Comparison of ENCODE assay signal across 1 cellular context in genomic region chr11:16295592-16295991, GRCh38.
TF ChIP-seq lines count a peak whose summit lies in the region.

No MANE protein-coding gene starts in this region.

TF ChIP-seq in K562, 482 proteins besides CTCF, POLR2A, EP300 and RAD21 (continued from another document):
- no peak for TF ChIP-seq MTF1 (CRISPR knock-in tag; IDR thresholded peaks at IDR 0.05; ENCODE audit: borderline replicate concordance)
- TF ChIP-seq CBX2 (IDR thresholded peaks at IDR 0.05; ENCODE audit: insufficient read depth, low read length, poor library complexity, severe bottlenecking): no peak
- TF ChIP-seq E2F4 (CRISPR knock-in tag; IDR thresholded peaks at IDR 0.05; ENCODE audit: low read depth): no peak
- TF ChIP-seq ZNF668 (CRISPR knock-in tag; IDR thresholded peaks at IDR 0.05): no peak
- TF ChIP-seq DDX20 (tag; IDR thresholded peaks at IDR 0.05; ENCODE audit: low read depth): no peak
- TF ChIP-seq BHLHE40 (IDR thresholded peaks at IDR 0.05; ENCODE audit: low read length): no peak
- no peak for TF ChIP-seq PBX2 (CRISPR knock-in tag; IDR thresholded peaks at IDR 0.05; ENCODE audit: low read depth)
- 0 out of 2 replicates have a peak, but pooled peaks have one; percentile 14 for TF ChIP-seq PBX2 (tag; conservative IDR thresholded peaks at IDR 0.05; ENCODE audit: low read depth)
- TF ChIP-seq POLR2B (IDR thresholded peaks at IDR 0.05; ENCODE audit: low read depth, partially characterized antibody): no peak
- TF ChIP-seq SNAPC5 (CRISPR knock-in tag; IDR thresholded peaks at IDR 0.05): no peak
- TF ChIP-seq RERE (CRISPR knock-in tag; IDR thresholded peaks at IDR 0.05; ENCODE audit: borderline replicate concordance): no peak
- no peak for TF ChIP-seq ZNF75A (CRISPR knock-in tag; IDR thresholded peaks at IDR 0.05)
- TF ChIP-seq ZNF586 (CRISPR knock-in tag; conservative IDR thresholded peaks at IDR 0.05): no peak
- TF ChIP-seq ZNF318 (IDR thresholded peaks at IDR 0.05; ENCODE audit: borderline replicate concordance in 1 of 2, low read depth in 1 of 2): no peak
- TF ChIP-seq ZNF316 (IDR thresholded peaks at IDR 0.05): peak; percentile 92
- TF ChIP-seq CHD1 (IDR thresholded peaks at IDR 0.05; ENCODE audit: low read length): no peak
- no peak for TF ChIP-seq HNRNPLL (IDR thresholded peaks at IDR 0.05; ENCODE audit: low read depth, low read length, poor library complexity, severe bottlenecking)
- peak; percentile 3; the same call in 1 of the 2 replicates for TF ChIP-seq NFIC (IDR thresholded peaks at IDR 0.05)
- no peak for TF ChIP-seq ZNF764 (CRISPR knock-in tag; IDR thresholded peaks at IDR 0.05; ENCODE audit: low read depth)
- TF ChIP-seq ZNF589 (CRISPR knock-in tag; IDR thresholded peaks at IDR 0.05; ENCODE audit: low read depth): no peak
- TF ChIP-seq MCM3 (IDR thresholded peaks at IDR 0.05): no peak
- 0 out of 2 replicates have a peak, but pooled peaks have one; percentile 12 for TF ChIP-seq DPF2 (IDR thresholded peaks at IDR 0.05)
- peak; percentile 84 for TF ChIP-seq C11orf30 (IDR thresholded peaks at IDR 0.05; ENCODE audit: low read depth)
- TF ChIP-seq KDM5B (IDR thresholded peaks at IDR 0.05; ENCODE audit: insufficient replicate concordance, low read depth, low read length): no peak
- peak; percentile 64 for TF ChIP-seq MAFF (IDR thresholded peaks at IDR 0.05; ENCODE audit: low read length)
- TF ChIP-seq FOXP1 (CRISPR knock-in tag; IDR thresholded peaks at IDR 0.05): no peak
- TF ChIP-seq MEIS2 (IDR thresholded peaks at IDR 0.05; ENCODE audit: partially characterized antibody): peak; percentile 69
TF ChIP-seq in K562: peak in this region for 9.
